21 cellular contexts compared by ENCODE assay signal in genomic region chr10:69655124-69655867, GRCh38. TPM values are rescaled to one million over a fixed set of nuclear protein-coding genes. Genes with fewer than 3 reads are reported as not detected.
DNase-seq lines count a peak whose midpoint lies in the region; ATAC-seq and TF ChIP-seq lines count a peak whose summit lies in the region.
"Had no signal": no experiment of that assay in that cellular context is flagged by ENCODE, and none has a peak within 500 bp of the region (broad histone marks: within the 10 kb centered on the region; RNA-seq: fewer than 3 reads in every experiment).

No MANE protein-coding gene starts in this region.

- H3K4me1 ChIP-seq in cardiac muscle cell (ENCODE audit: low read depth) = peaks cover 70% of the 10 kb centered on the region
- peaks cover 0 to 8% (median 0%) of the 10 kb centered on the region in 6 donors for H3K4me1 ChIP-seq in spleen
- H3K4me1 ChIP-seq in ovary (ENCODE audit: insufficient read depth) = no peaks in the 10 kb centered on the region
- H3K4me1 ChIP-seq: HAP-1 had no signal

- no peak for TF ChIP-seq EP300 in ovary (IDR thresholded peaks at IDR 0.05)

- H3K27ac ChIP-seq in cardiac muscle cell (peak overlapping the region; percentile 90), spleen (no peak overlapping the region), ovary (no peak overlapping the region)
- H3K27ac ChIP-seq: C4-2B, SK-N-MC had no signal

- H3K9me3 ChIP-seq in cardiac muscle cell (ENCODE audit: low read depth) = no peaks in the 10 kb centered on the region
- H3K9me3 ChIP-seq in spleen = peaks cover 0 to 6% (median 0%) of the 10 kb centered on the region in 8 donors
- no peaks in the 10 kb centered on the region for H3K9me3 ChIP-seq in ovary
- H3K9me3 ChIP-seq: HAP-1, MG63 had no signal

- ATAC-seq in Right ventricle myocardium inferior = no peak

- no peak for TF ChIP-seq CTCF in cardiac muscle cell (IDR thresholded peaks at IDR 0.05; ENCODE audit: low read depth, low read length)
- TF ChIP-seq CTCF in spleen (IDR thresholded peaks at IDR 0.05 in 8 of 11, conservative IDR thresholded peaks at IDR 0.05 in 3 of 11) = no peak
- no peak for TF ChIP-seq CTCF in ovary (IDR thresholded peaks at IDR 0.05)

- DNase-seq in cardiac muscle cell (ENCODE audit: low read depth in 1 of 2, low spot score in 1 of 2) (no peak), Right ventricle myocardium inferior (ENCODE audit: missing footprints) (no peak), RPMI8226 (peak; percentile 42), left kidney (ENCODE audit: low read depth, low spot score) (peak; percentile 88), spleen (peak; percentile 48), ovary (no peak), NCI-H1092 (lab: John Stamatoyannopoulos, UW) (no peak)
- DNase-seq: ACHN, DND-41, Kasumi-1, MG63, NCI-H1048, NCI-H146, NCI-H2081, NCI-H2227 treated with DMSO at 0.1 percent for 48 hours, NCI-H526 treated with DMSO at 0.1 percent for 48 hours, SHP77 had no signal

- H3K27me3 ChIP-seq in cardiac muscle cell (no peaks in the 10 kb centered on the region), spleen (replicated peaks in 1 of 7) (peaks cover 0 to 89% (median 0%) of the 10 kb centered on the region in 7 donors), ovary (no peaks in the 10 kb centered on the region)
- H3K27me3 ChIP-seq: MG63 had no signal

- WGBS in spleen, 5 donors = 78 to 91% (median 84%) methylated on average over 16 to 20 of the region's 20 CpGs
- WGBS in ovary, 3 donors = 78 to 81% (median 81%) methylated on average over 16 to 20 of the region's 20 CpGs

- H3K36me3 ChIP-seq in cardiac muscle cell (no peaks in the 10 kb centered on the region), spleen (no peaks in the 10 kb centered on the region), ovary (no peaks in the 10 kb centered on the region)
- H3K36me3 ChIP-seq: HAP-1, MG63 had no signal

- no peak for TF ChIP-seq POLR2A in spleen (IDR thresholded peaks at IDR 0.05)
- TF ChIP-seq POLR2A in ovary (IDR thresholded peaks at IDR 0.05) = no peak

- H3K4me3 ChIP-seq in cardiac muscle cell = no peak overlapping the region
- H3K4me3 ChIP-seq in spleen = no peak overlapping the region
- H3K4me3 ChIP-seq in ovary = no peak overlapping the region
- H3K4me3 ChIP-seq: HAP-1, MG63, SK-N-MC had no signal

- intact Hi-C loops in Right ventricle myocardium inferior (cut with DNase I) (no loop called here), spleen (cut with DNase I; ENCODE audit: low total_unique reads) (no loop called here), ovary (cut with DNase I) (no loop called here)

RNA-seq across cellular contexts. Expression of gene FAM241B, which starts 25.2 kb away (rescaled TPM):
- total RNA-seq in cardiac muscle cell = 8.5 and 13.7 TPM in 2 replicates
- polyA plus RNA-seq in cardiac muscle cell = 42.4 and 45.3 TPM in 2 replicates
- total RNA-seq in Right ventricle myocardium inferior = 3.2 TPM
- total RNA-seq in spleen = 1 to 10 TPM in 6 of 7 donors, under 1 TPM in 1; 0.77 to 2.8 (median 1.8) TPM
- 1 to 10 TPM; 1.6 to 3.2 (median 1.7) TPM for polyA plus RNA-seq in spleen
- 1 to 10 TPM; 1.4 to 3.1 (median 2.0) TPM for total RNA-seq in ovary
- polyA plus RNA-seq in ovary = 1 to 10 TPM; 1.2 to 3.0 TPM
- total RNA-seq: OCI-LY7 had no signal

Comparison
In these comparisons a context has a peak if more than half of its experiments do, and no peak if none do; other contexts are left out.
1. DNase-seq: peak in RPMI8226 (single experiment), left kidney (single experiment) and spleen (single experiment); none in cardiac muscle cell (0 of 2), Right ventricle myocardium inferior (single experiment), ovary (0 of 5) and NCI-H1092 (single experiment).